In the genomic region with DNA sequence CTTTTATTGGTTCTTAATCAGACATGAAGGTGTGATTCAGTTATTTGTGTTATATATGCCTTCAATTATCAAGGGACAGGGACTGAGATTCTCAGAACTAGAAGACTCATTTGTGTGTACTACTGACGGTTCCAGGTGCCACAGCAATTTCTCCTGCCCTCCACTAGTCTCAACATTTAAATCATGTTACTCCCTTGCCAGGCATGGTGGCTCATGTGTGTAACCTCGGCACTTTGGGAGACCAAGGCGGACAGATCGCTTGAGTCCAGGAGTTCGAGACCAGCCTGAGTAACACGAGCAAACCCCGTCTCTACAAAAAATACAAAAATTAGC, we compare ENCODE assay signal across 2 cellular contexts.
TF ChIP-seq lines count a peak whose summit lies in the region.

No MANE protein-coding gene starts in this region.

TF ChIP-seq in SK-N-SH, 30 proteins besides CTCF, POLR2A, EP300 and RAD21 (continued from another document):
- TF ChIP-seq, protein P1, sequence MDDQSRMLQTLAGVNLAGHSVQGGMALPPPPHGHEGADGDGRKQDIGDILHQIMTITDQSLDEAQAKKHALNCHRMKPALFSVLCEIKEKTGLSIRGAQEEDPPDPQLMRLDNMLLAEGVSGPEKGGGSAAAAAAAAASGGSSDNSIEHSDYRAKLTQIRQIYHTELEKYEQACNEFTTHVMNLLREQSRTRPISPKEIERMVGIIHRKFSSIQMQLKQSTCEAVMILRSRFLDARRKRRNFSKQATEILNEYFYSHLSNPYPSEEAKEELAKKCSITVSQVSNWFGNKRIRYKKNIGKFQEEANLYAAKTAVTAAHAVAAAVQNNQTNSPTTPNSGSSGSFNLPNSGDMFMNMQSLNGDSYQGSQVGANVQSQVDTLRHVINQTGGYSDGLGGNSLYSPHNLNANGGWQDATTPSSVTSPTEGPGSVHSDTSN (IDR thresholded peaks at IDR 0.05) = no peak
- TF ChIP-seq TEAD4 (IDR thresholded peaks at IDR 0.05; ENCODE audit: borderline replicate concordance, insufficient read depth) = no peak
- TF ChIP-seq, protein P2, sequence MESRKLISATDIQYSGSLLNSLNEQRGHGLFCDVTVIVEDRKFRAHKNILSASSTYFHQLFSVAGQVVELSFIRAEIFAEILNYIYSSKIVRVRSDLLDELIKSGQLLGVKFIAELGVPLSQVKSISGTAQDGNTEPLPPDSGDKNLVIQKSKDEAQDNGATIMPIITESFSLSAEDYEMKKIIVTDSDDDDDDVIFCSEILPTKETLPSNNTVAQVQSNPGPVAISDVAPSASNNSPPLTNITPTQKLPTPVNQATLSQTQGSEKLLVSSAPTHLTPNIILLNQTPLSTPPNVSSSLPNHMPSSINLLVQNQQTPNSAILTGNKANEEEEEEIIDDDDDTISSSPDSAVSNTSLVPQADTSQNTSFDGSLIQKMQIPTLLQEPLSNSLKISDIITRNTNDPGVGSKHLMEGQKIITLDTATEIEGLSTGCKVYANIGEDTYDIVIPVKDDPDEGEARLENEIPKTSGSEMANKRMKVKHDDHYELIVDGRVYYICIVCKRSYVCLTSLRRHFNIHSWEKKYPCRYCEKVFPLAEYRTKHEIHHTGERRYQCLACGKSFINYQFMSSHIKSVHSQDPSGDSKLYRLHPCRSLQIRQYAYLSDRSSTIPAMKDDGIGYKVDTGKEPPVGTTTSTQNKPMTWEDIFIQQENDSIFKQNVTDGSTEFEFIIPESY (IDR thresholded peaks at IDR 0.05; ENCODE audit: borderline replicate concordance, low read depth) = no peak
- no peak for TF ChIP-seq NFIC (IDR thresholded peaks at IDR 0.05; ENCODE audit: borderline replicate concordance)
- no peak for TF ChIP-seq CHD2 (IDR thresholded peaks at IDR 0.05; ENCODE audit: low read length, partially characterized antibody)
- no peak for TF ChIP-seq FOXM1 (IDR thresholded peaks at IDR 0.05; ENCODE audit: low read depth)
- TF ChIP-seq ELF1 (IDR thresholded peaks at IDR 0.05) = no peak
- no peak for TF ChIP-seq FOXJ3 (CRISPR knock-in tag; IDR thresholded peaks at IDR 0.05)
- TF ChIP-seq, protein P3, sequence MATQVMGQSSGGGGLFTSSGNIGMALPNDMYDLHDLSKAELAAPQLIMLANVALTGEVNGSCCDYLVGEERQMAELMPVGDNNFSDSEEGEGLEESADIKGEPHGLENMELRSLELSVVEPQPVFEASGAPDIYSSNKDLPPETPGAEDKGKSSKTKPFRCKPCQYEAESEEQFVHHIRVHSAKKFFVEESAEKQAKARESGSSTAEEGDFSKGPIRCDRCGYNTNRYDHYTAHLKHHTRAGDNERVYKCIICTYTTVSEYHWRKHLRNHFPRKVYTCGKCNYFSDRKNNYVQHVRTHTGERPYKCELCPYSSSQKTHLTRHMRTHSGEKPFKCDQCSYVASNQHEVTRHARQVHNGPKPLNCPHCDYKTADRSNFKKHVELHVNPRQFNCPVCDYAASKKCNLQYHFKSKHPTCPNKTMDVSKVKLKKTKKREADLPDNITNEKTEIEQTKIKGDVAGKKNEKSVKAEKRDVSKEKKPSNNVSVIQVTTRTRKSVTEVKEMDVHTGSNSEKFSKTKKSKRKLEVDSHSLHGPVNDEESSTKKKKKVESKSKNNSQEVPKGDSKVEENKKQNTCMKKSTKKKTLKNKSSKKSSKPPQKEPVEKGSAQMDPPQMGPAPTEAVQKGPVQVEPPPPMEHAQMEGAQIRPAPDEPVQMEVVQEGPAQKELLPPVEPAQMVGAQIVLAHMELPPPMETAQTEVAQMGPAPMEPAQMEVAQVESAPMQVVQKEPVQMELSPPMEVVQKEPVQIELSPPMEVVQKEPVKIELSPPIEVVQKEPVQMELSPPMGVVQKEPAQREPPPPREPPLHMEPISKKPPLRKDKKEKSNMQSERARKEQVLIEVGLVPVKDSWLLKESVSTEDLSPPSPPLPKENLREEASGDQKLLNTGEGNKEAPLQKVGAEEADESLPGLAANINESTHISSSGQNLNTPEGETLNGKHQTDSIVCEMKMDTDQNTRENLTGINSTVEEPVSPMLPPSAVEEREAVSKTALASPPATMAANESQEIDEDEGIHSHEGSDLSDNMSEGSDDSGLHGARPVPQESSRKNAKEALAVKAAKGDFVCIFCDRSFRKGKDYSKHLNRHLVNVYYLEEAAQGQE (IDR thresholded peaks at IDR 0.05; ENCODE audit: low read depth, low read length) = no peak
- no peak for TF ChIP-seq EZH2phosphoT487 (IDR thresholded peaks at IDR 0.05; ENCODE audit: borderline replicate concordance, low read depth)
- no peak for TF ChIP-seq RXRA (IDR thresholded peaks at IDR 0.05; ENCODE audit: borderline replicate concordance, low read depth)
- no peak for TF ChIP-seq SIN3A (IDR thresholded peaks at IDR 0.05; ENCODE audit: borderline replicate concordance, low read depth, low read length)

TF ChIP-seq in SK-N-SH treated with all-trans-retinoic acid at 6 μM for 48 hours, 23 proteins besides CTCF, POLR2A, EP300 and RAD21 (continued from another document):
- no peak for TF ChIP-seq OSR1 (CRISPR knock-in tag; IDR thresholded peaks at IDR 0.05)
- no peak for TF ChIP-seq ZNF70 (CRISPR knock-in tag; IDR thresholded peaks at IDR 0.05)
- TF ChIP-seq, protein P4, sequence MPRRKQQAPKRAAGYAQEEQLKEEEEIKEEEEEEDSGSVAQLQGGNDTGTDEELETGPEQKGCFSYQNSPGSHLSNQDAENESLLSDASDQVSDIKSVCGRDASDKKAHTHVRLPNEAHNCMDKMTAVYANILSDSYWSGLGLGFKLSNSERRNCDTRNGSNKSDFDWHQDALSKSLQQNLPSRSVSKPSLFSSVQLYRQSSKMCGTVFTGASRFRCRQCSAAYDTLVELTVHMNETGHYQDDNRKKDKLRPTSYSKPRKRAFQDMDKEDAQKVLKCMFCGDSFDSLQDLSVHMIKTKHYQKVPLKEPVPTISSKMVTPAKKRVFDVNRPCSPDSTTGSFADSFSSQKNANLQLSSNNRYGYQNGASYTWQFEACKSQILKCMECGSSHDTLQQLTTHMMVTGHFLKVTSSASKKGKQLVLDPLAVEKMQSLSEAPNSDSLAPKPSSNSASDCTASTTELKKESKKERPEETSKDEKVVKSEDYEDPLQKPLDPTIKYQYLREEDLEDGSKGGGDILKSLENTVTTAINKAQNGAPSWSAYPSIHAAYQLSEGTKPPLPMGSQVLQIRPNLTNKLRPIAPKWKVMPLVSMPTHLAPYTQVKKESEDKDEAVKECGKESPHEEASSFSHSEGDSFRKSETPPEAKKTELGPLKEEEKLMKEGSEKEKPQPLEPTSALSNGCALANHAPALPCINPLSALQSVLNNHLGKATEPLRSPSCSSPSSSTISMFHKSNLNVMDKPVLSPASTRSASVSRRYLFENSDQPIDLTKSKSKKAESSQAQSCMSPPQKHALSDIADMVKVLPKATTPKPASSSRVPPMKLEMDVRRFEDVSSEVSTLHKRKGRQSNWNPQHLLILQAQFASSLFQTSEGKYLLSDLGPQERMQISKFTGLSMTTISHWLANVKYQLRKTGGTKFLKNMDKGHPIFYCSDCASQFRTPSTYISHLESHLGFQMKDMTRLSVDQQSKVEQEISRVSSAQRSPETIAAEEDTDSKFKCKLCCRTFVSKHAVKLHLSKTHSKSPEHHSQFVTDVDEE (CRISPR knock-in tag; IDR thresholded peaks at IDR 0.05) = no peak
- TF ChIP-seq PPARA (CRISPR knock-in tag; IDR thresholded peaks at IDR 0.05; ENCODE audit: borderline replicate concordance) = no peak
- TF ChIP-seq TCF4 (CRISPR knock-in tag; IDR thresholded peaks at IDR 0.05; ENCODE audit: borderline replicate concordance) = no peak
- TF ChIP-seq, protein P5, sequence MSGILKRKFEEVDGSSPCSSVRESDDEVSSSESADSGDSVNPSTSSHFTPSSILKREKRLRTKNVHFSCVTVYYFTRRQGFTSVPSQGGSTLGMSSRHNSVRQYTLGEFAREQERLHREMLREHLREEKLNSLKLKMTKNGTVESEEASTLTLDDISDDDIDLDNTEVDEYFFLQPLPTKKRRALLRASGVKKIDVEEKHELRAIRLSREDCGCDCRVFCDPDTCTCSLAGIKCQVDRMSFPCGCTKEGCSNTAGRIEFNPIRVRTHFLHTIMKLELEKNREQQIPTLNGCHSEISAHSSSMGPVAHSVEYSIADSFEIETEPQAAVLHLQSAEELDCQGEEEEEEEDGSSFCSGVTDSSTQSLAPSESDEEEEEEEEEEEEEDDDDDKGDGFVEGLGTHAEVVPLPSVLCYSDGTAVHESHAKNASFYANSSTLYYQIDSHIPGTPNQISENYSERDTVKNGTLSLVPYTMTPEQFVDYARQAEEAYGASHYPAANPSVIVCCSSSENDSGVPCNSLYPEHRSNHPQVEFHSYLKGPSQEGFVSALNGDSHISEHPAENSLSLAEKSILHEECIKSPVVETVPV (CRISPR knock-in tag; IDR thresholded peaks at IDR 0.05) = no peak
- TF ChIP-seq ISL1 (CRISPR knock-in tag; IDR thresholded peaks at IDR 0.05) = no peak
